In genomic region chr4:8181119-8181518, GRCh38 we compare ENCODE assay signal across 12 cellular contexts.
"Had no signal": no experiment of that assay in that cellular context is flagged by ENCODE, and none has a peak within 500 bp of the region (broad histone marks: within the 10 kb centered on the region; RNA-seq: fewer than 3 reads in every experiment).

No MANE protein-coding gene starts in this region.

- H3K36me3 Mint-ChIP-seq: natural killer cell had no signal

- FAIRE-seq: frontal cortex, islet of Langerhans had no signal

- H3K27ac Mint-ChIP-seq: natural killer cell had no signal

- H3K36me3 ChIP-seq: colonic mucosa, heart left ventricle, sigmoid colon, uterus had no signal

- H3K4me3 ChIP-seq: colonic mucosa, sigmoid colon, skin epidermis, uterus had no signal

- H3K27ac ChIP-seq: colonic mucosa, sigmoid colon, uterus had no signal

- H3K4me3 Mint-ChIP-seq: natural killer cell had no signal

- H3K9me3 ChIP-seq: colonic mucosa, sigmoid colon, uterus had no signal

- H3K9me3 Mint-ChIP-seq: natural killer cell had no signal

- DNase-seq: caudate nucleus; dermis blood vessel endothelial cell; hypothalamus; natural killer cell; sigmoid colon; stimulated activated naive CD4-positive, alpha-beta T cell treated with Interleukin-2 at 50 U/mL for 16 hours; uterus had no signal

- ATAC-seq: natural killer cell had no signal

- H3K4me1 ChIP-seq: uterus had no signal
